Comparison of ENCODE assay signal across 22 cellular contexts in the genomic region with DNA sequence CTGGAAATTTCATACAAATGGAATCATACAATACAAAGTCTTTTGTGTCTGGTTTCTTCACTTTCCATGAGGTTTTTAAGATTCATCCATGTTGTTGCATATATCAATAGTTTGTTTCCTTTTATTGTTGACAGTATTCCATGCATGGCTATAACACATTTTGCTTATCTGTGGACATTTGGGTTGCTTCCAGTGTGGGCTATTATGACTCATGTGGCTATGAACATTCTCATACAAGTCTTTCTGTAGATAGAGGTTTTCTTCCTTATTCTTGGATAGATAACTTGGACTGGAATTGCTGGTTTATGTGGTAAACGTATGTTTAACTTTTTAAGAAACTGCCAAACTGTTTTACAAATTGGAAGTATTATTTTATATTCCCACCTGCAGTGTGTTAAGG. TPM values are rescaled to one million over a fixed set of nuclear protein-coding genes. Genes with fewer than 3 reads are reported as not detected.
"Had no signal": no experiment of that assay in that cellular context is flagged by ENCODE, and none has a peak within 500 bp of the region (broad histone marks: within the 10 kb centered on the region; RNA-seq: fewer than 3 reads in every experiment).

No MANE protein-coding gene starts in this region.

- H3K4me1 ChIP-seq: neural progenitor cell, right lobe of liver, upper lobe of right lung had no signal

- H3K9ac ChIP-seq: neural progenitor cell had no signal

- H3K9me3 ChIP-seq: ovary, right lobe of liver, stomach, upper lobe of right lung had no signal

- H3K27ac ChIP-seq: epithelial cell of prostate, neural progenitor cell, ovary, right lobe of liver, SK-N-MC, upper lobe of right lung had no signal

- H3K36me3 ChIP-seq: neural progenitor cell, ovary, right lobe of liver, stomach, upper lobe of right lung had no signal

- H3K4me3 ChIP-seq: neural progenitor cell, ovary, right lobe of liver, SK-N-MC, stomach, upper lobe of right lung had no signal

- ATAC-seq: activated CD8-positive, alpha-beta T cell treated with anti-CD3 and anti-CD28 coated beads for 36 hours; naive thymus-derived CD4-positive, alpha-beta T cell; right lobe of liver; stimulated activated effector memory CD8-positive, alpha-beta T cell treated with anti-CD3 and anti-CD28 coated beads, Interleukin-12 subunit alpha, Interleukin-12 subunit beta, amount 100 ng/mL, for 72 hours; upper lobe of right lung; WTC11 had no signal

- H3K27me3 ChIP-seq: neural progenitor cell, ovary, right lobe of liver, stomach, upper lobe of right lung had no signal

- DNase-seq: activated CD4-positive, alpha-beta T cell treated with anti-CD3 and anti-CD28 coated beads for 4 hours; activated CD8-positive, alpha-beta T cell treated with anti-CD3 and anti-CD28 coated beads for 36 hours; activated naive CD4-positive, alpha-beta T cell treated with Interleukin-2 at 50 U/mL for 16 hours; activated T-cell treated with anti-CD3 and anti-CD28 coated beads, Interleukin-2, amount 50 U/mL, for 24 hours; anterior cingulate cortex; endodermal cell; left cardiac atrium; mesendoderm; naive thymus-derived CD4-positive, alpha-beta T cell; right lobe of liver; stimulated activated CD4-positive, alpha-beta T cell treated with anti-CD3 and anti-CD28 coated beads, Interleukin-4, amount 100 ng/mL, for 24 hours; stomach; upper lobe of right lung had no signal

RNA-seq across cellular contexts. Expression of a gene that starts 30.0 kb away (rescaled TPM):
- total RNA-seq: cardiac septum; naive thymus-derived CD4-positive, alpha-beta T cell; pulmonary artery endothelial cell had no signal

RNA-seq across cellular contexts. Expression of a gene that starts 36.9 kb away (rescaled TPM):
- total RNA-seq: activated CD8-positive, alpha-beta T cell treated with anti-CD3 and anti-CD28 coated beads for 36 hours; activated T-helper 2 cell treated with anti-CD3 and anti-CD28 coated beads, Interferon-gamma antibody, Interleukin-2, Interleukin-4, amounts not matched to agents 10 μg/mL and 5 μg/mL and 100 μg/mL, durations not matched to agents 14 hours and 24 hours and 36 hours; naive thymus-derived CD4-positive, alpha-beta T cell had no signal
